Comparison of ENCODE assay signal across 10 cellular contexts in genomic region chr19:55253264-55253663, GRCh38. TPM values are rescaled to one million over a fixed set of nuclear protein-coding genes. Genes with fewer than 3 reads are reported as not detected.
DNase-seq lines count a peak whose midpoint lies in the region; ATAC-seq and TF ChIP-seq lines count a peak whose summit lies in the region.
"Had no signal": no experiment of that assay in that cellular context is flagged by ENCODE, and none has a peak within 500 bp of the region (broad histone marks: within the 10 kb centered on the region; RNA-seq: fewer than 3 reads in every experiment).

No MANE protein-coding gene starts in this region.

- H3K36me3 Mint-ChIP-seq in activated T-cell treated with anti-CD3 and anti-CD28 coated beads, Interleukin-2, amount 50 U/mL, for 4 hours (ENCODE audit: insufficient read depth): peaks cover 16% of the 10 kb centered on the region
- H3K36me3 Mint-ChIP-seq in WTC11: no peaks in the 10 kb centered on the region

- peaks cover 89% of the 10 kb centered on the region for H3K4me1 ChIP-seq in lower lobe of right lung
- H3K4me1 ChIP-seq in upper lobe of right lung: peaks cover 43% of the 10 kb centered on the region

- TF ChIP-seq CTCF in WTC11 (IDR thresholded peaks at IDR 0.05) (no peak), lower lobe of right lung (IDR thresholded peaks at IDR 0.05) (no peak), upper lobe of right lung (IDR thresholded peaks at IDR 0.05) (no peak)

- H3K27me3 ChIP-seq in lower lobe of right lung (ENCODE audit: low read depth): no peaks in the 10 kb centered on the region
- no peaks in the 10 kb centered on the region for H3K27me3 ChIP-seq in upper lobe of right lung
- H3K27me3 ChIP-seq: SJSA1 had no signal

- no peak for DNase-seq in activated T-cell treated with anti-CD3 and anti-CD28 coated beads, Interleukin-2, amount 50 U/mL, for 4 hours
- DNase-seq in activated T-cell treated with anti-CD3 and anti-CD28 coated beads for 4 hours (no peak), WTC11 (ENCODE audit: low spot score) (no peak), lower lobe of right lung (no peak), upper lobe of right lung (no peak), Right ventricle myocardium superior (no peak), AML-193 (lab: John Stamatoyannopoulos, UW) (no peak)
- DNase-seq: NCI-H524 had no signal

- H3K36me3 ChIP-seq in lower lobe of right lung (no peaks in the 10 kb centered on the region), upper lobe of right lung (no peaks in the 10 kb centered on the region)

- POLR2A ChIA-PET in WTC11 (lab: Charles Lee): no interaction called here

- peak overlapping the region; percentile 97 for H3K4me3 Mint-ChIP-seq in activated T-cell treated with anti-CD3 and anti-CD28 coated beads, Interleukin-2, amount 50 U/mL, for 4 hours
- no peak overlapping the region for H3K4me3 Mint-ChIP-seq in WTC11

- H3K27ac ChIP-seq in lower lobe of right lung: peak overlapping the region; percentile 83
- H3K27ac ChIP-seq in upper lobe of right lung: peak overlapping the region; percentile 69
- H3K27ac ChIP-seq: SJSA1 had no signal

- ATAC-seq in activated T-cell treated with anti-CD3 and anti-CD28 coated beads, Interleukin-2, amount 50 U/mL, for 4 hours: no peak
- ATAC-seq in WTC11 (no peak), lower lobe of right lung (no peak), upper lobe of right lung (no peak), Right ventricle myocardium superior (ENCODE audit: poor library complexity) (no peak), GM21528 (IDR thresholded peaks at IDR 0.05; ENCODE audit: low FRiP score, unreplicated experiment) (no peak)

- H3K4me1 Mint-ChIP-seq in activated T-cell treated with anti-CD3 and anti-CD28 coated beads, Interleukin-2, amount 50 U/mL, for 4 hours (ENCODE audit: low read depth): peaks cover 80% of the 10 kb centered on the region
- peaks cover 44% of the 10 kb centered on the region for H3K4me1 Mint-ChIP-seq in WTC11

- H3K27me3 Mint-ChIP-seq in activated T-cell treated with anti-CD3 and anti-CD28 coated beads, Interleukin-2, amount 50 U/mL, for 4 hours (ENCODE audit: low read depth): no peaks in the 10 kb centered on the region
- H3K27me3 Mint-ChIP-seq in WTC11 (ENCODE audit: low read depth): no peaks in the 10 kb centered on the region

- CTCF ChIA-PET in WTC11 (lab: Charles Lee): interaction anchor here (1.8 to 2.1 kb wide), 2 partner anchors 48 to 112 kb away, joined by 5 to 10 read pairs; no protein-coding TSS in a partner anchor

- no peak overlapping the region for H3K4me3 ChIP-seq in lower lobe of right lung
- H3K4me3 ChIP-seq in upper lobe of right lung: no peak overlapping the region
- H3K4me3 ChIP-seq: SJSA1 had no signal

- no peaks in the 10 kb centered on the region for H3K9me3 Mint-ChIP-seq in activated T-cell treated with anti-CD3 and anti-CD28 coated beads, Interleukin-2, amount 50 U/mL, for 4 hours
- H3K9me3 Mint-ChIP-seq in WTC11: no peaks in the 10 kb centered on the region

- intact Hi-C loops in lower lobe of right lung (cut with DNase I) (no loop called here), upper lobe of right lung (cut with DNase I) (no loop called here), Right ventricle myocardium superior (cut with DNase I) (no loop called here)

- peak overlapping the region; percentile 88 for H3K27ac Mint-ChIP-seq in WTC11

- H3K9me3 ChIP-seq in lower lobe of right lung (no peaks in the 10 kb centered on the region), upper lobe of right lung (no peaks in the 10 kb centered on the region)
- H3K9me3 ChIP-seq: SJSA1 had no signal

TF ChIP-seq in WTC11, 78 proteins besides CTCF, POLR2A, EP300 and RAD21 (continues in another document):
- TF ChIP-seq E2F4 (CRISPR knock-in tag; IDR thresholded peaks at IDR 0.05; ENCODE audit: borderline replicate concordance, low read depth): no peak
- no peak for TF ChIP-seq CREB1 (CRISPR knock-in tag; IDR thresholded peaks at IDR 0.05)
- no peak for TF ChIP-seq SMAD4 (CRISPR knock-in tag; IDR thresholded peaks at IDR 0.05)
- no peak for TF ChIP-seq IRF1 (CRISPR knock-in tag; IDR thresholded peaks at IDR 0.05)
- TF ChIP-seq E2F1 (CRISPR knock-in tag; IDR thresholded peaks at IDR 0.05): no peak
- no peak for TF ChIP-seq ATF3 (CRISPR knock-in tag; conservative IDR thresholded peaks at IDR 0.05)
- no peak for TF ChIP-seq ESRRA (CRISPR knock-in tag; IDR thresholded peaks at IDR 0.05; ENCODE audit: borderline replicate concordance)
- no peak for TF ChIP-seq USF1 (CRISPR knock-in tag; IDR thresholded peaks at IDR 0.05)

RNA-seq across cellular contexts. Expression of gene PPP6R1, which starts 5.6 kb away (rescaled TPM):
- 100 to 1,000 TPM; 256 to 326 (median 285) TPM for total RNA-seq in activated T-cell treated with anti-CD3 and anti-CD28 coated beads, Interleukin-2, amount 50 U/mL, for 4 hours
- total RNA-seq in WTC11 (2021): 78.4 to 91.8 TPM (median 83.2 TPM) in 3 replicates
- 69.1 TPM for total RNA-seq in lower lobe of right lung
- 61.0 TPM for total RNA-seq in upper lobe of right lung
- 37.1 TPM for total RNA-seq in Right ventricle myocardium superior

RNA-seq across cellular contexts. Expression of gene TMEM86B, which starts 24.7 kb away (rescaled TPM):
- total RNA-seq in activated T-cell treated with anti-CD3 and anti-CD28 coated beads, Interleukin-2, amount 50 U/mL, for 4 hours: 1 to 10 TPM; 5.8 to 6.9 (median 6.2) TPM
- total RNA-seq in WTC11 (2021): 3.5 to 4.2 TPM (median 4.1 TPM) in 3 replicates
- 4.8 TPM for total RNA-seq in lower lobe of right lung
- 4.3 TPM for total RNA-seq in upper lobe of right lung
- 2.3 TPM for total RNA-seq in Right ventricle myocardium superior

RNA-seq across cellular contexts. Expression of gene HSPBP1, which starts 26.6 kb away (rescaled TPM):
- 100 to 1,000 TPM; 113 to 139 (median 121) TPM for total RNA-seq in activated T-cell treated with anti-CD3 and anti-CD28 coated beads, Interleukin-2, amount 50 U/mL, for 4 hours
- total RNA-seq in WTC11 (2021): 57.1 to 65.2 TPM (median 60.9 TPM) in 3 replicates
- 23.9 TPM for total RNA-seq in lower lobe of right lung
- 19.7 TPM for total RNA-seq in upper lobe of right lung
- 29.2 TPM for total RNA-seq in Right ventricle myocardium superior

RNA-seq across cellular contexts. Expression of gene BRSK1, which starts 30.5 kb away (rescaled TPM):
- 1 to 10 TPM; 4.0 to 6.5 (median 5.0) TPM for total RNA-seq in activated T-cell treated with anti-CD3 and anti-CD28 coated beads, Interleukin-2, amount 50 U/mL, for 4 hours
- total RNA-seq in WTC11 (2021) (49.2 to 52.4 TPM (median 49.7 TPM) in 3 replicates), lower lobe of right lung (1.0 TPM), upper lobe of right lung (1.3 TPM), Right ventricle myocardium superior (1.6 TPM)

RNA-seq across cellular contexts. Expression of gene PTPRH, which starts 44.0 kb away (rescaled TPM):
- under 1 TPM; 0.11 to 0.38 (median 0.11) TPM for total RNA-seq in activated T-cell treated with anti-CD3 and anti-CD28 coated beads, Interleukin-2, amount 50 U/mL, for 4 hours
- total RNA-seq in WTC11 (2021): 0.41 to 0.63 TPM (median 0.44 TPM) in 3 replicates
- total RNA-seq in lower lobe of right lung: 0.30 TPM
- total RNA-seq in upper lobe of right lung: not detected
- 0.54 TPM for total RNA-seq in Right ventricle myocardium superior
